In genomic region chr2:216206041-216206699, GRCh38 we compare ENCODE assay signal across 9 cellular contexts.
DNase-seq lines count a peak whose midpoint lies in the region; ATAC-seq and TF ChIP-seq lines count a peak whose summit lies in the region.
"Had no signal": no experiment of that assay in that cellular context is flagged by ENCODE, and none has a peak within 500 bp of the region (broad histone marks: within the 10 kb centered on the region; RNA-seq: fewer than 3 reads in every experiment).

No MANE protein-coding gene starts in this region.

- no peak overlapping the region for H2AFZ ChIP-seq in hepatocyte

- ATAC-seq in GM18858 (IDR thresholded peaks at IDR 0.05; ENCODE audit: unreplicated experiment) (peak; percentile 82), GM21515 (IDR thresholded peaks at IDR 0.05; ENCODE audit: unreplicated experiment) (peak; percentile 83), HG03175 (IDR thresholded peaks at IDR 0.05; ENCODE audit: unreplicated experiment) (peak; percentile 69), lower lobe of right lung (peak; percentile 54 to 63), Right ventricle myocardium inferior (no peak)

- H3K36me3 ChIP-seq in lower lobe of right lung (peaks cover 85% of the 10 kb centered on the region), hepatocyte (replicated peaks; ENCODE audit: insufficient read depth, low read depth) (no peaks in the 10 kb centered on the region)

- H3K9me2 ChIP-seq in hepatocyte (replicated peaks; ENCODE audit: insufficient read depth) = no peaks in the 10 kb centered on the region

- H3K4me2 ChIP-seq in hepatocyte = no peak overlapping the region

- DNase-seq in lower lobe of right lung (no peak), hepatocyte (ENCODE audit: low spot score) (no peak), Right ventricle myocardium inferior (ENCODE audit: missing footprints) (no peak)
- DNase-seq in activated CD4-positive, alpha-beta T cell treated with anti-CD3 and anti-CD28 coated beads, Interleukin-2, amount 50 U/mL, for 48 hours = no peak
- DNase-seq: colonic mucosa, hippocampal formation had no signal

- H3K9me3 ChIP-seq in lower lobe of right lung = no peaks in the 10 kb centered on the region
- H3K9me3 ChIP-seq in hepatocyte (ENCODE audit: low read depth) = no peaks in the 10 kb centered on the region
- H3K9me3 ChIP-seq: colonic mucosa had no signal

- H3K4me1 ChIP-seq in lower lobe of right lung (no peaks in the 10 kb centered on the region), hepatocyte (ENCODE audit: insufficient read depth) (no peaks in the 10 kb centered on the region)
- H3K4me1 ChIP-seq: colonic mucosa had no signal

- H3K4me3 ChIP-seq in lower lobe of right lung (no peak overlapping the region), hepatocyte (no peak overlapping the region)
- H3K4me3 ChIP-seq: colonic mucosa had no signal

- TF ChIP-seq CTCF in lower lobe of right lung (IDR thresholded peaks at IDR 0.05) (no peak), hepatocyte (IDR thresholded peaks at IDR 0.05; ENCODE audit: poor library complexity) (no peak)

- intact Hi-C loops in lower lobe of right lung (cut with DNase I) = no loop called here
- intact Hi-C loops in Right ventricle myocardium inferior (cut with DNase I) = no loop called here

- 94% methylated on average over 2 of the region's 2 CpGs for WGBS in hepatocyte (ENCODE audit: low lambda C conversion rate, missing lambda C conversion rate)

- H4K20me1 ChIP-seq in hepatocyte (ENCODE audit: insufficient read depth, poor library complexity, severe bottlenecking) = no peaks in the 10 kb centered on the region

- H3K27ac ChIP-seq in lower lobe of right lung (no peak overlapping the region), hepatocyte (no peak overlapping the region)
- H3K27ac ChIP-seq: colonic mucosa had no signal

- H3K79me2 ChIP-seq in hepatocyte = no peaks in the 10 kb centered on the region

- H3K27me3 ChIP-seq in lower lobe of right lung (ENCODE audit: low read depth) (no peaks in the 10 kb centered on the region), hepatocyte (no peaks in the 10 kb centered on the region)
- H3K27me3 ChIP-seq: colonic mucosa had no signal
